In the genomic region with DNA sequence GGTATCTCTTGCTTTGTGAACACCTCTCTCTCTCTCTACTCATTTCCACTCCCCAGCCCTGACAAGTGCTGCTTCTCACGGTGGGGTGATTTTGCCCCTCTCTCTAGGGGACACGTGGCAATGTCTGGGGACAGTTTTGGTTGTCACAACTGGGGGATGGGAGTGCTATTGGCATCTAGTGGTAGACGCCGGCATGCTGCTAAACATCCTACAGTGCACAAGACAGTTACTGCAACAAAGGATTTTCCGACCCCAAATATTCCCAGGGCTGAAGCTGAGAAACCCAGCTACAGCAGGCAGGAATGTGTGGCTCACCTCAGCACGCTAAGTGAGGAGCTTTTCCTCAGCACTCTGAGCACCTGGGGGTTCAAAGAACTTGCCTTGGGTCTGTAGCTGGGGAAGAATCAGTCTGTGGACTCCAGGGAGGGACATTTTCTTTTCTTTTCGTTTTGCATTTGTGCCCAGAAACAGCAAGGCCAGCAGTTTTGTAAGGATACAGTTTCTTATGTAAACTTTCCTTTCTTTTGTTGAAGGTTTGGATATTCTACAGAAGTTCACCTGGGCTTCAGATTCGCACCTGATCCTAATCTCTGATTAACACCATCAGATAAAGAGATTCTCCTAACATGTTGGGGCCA, we compare ENCODE assay signal across 19 cellular contexts.
DNase-seq lines count a peak whose midpoint lies in the region; ATAC-seq and TF ChIP-seq lines count a peak whose summit lies in the region.
"Had no signal": no experiment of that assay in that cellular context is flagged by ENCODE, and none has a peak within 500 bp of the region (broad histone marks: within the 10 kb centered on the region; RNA-seq: fewer than 3 reads in every experiment).

No MANE protein-coding gene starts in this region.

- H3F3A ChIP-seq in MM.1S (ENCODE audit: insufficient read depth, low read length), result no peaks in the 10 kb centered on the region
- peaks cover 3% of the 10 kb centered on the region for H3F3A ChIP-seq in neural cell (ENCODE audit: insufficient read depth, low read length, poor library complexity, severe bottlenecking)

- POLR2A ChIA-PET in WTC11 (lab: Charles Lee), result no interaction called here
- POLR2A ChIA-PET in CD4-positive, alpha-beta T cell (lab: Charles Lee), result no interaction called here

- intact Hi-C loops in CD4-positive, alpha-beta T cell (cut with DNase I, micrococcal nuclease), result no loop called here

- H3K4me1 Mint-ChIP-seq in activated T-cell treated with anti-CD3 and anti-CD28 coated beads, Interleukin-2, amount 50 U/mL, for 72 hours (ENCODE audit: low read depth), result no peaks in the 10 kb centered on the region
- H3K4me1 Mint-ChIP-seq in WTC11, result peaks cover 7% of the 10 kb centered on the region
- no peaks in the 10 kb centered on the region for H3K4me1 Mint-ChIP-seq in CD4-positive, alpha-beta T cell (ENCODE audit: low read depth)

- H3K4me2 ChIP-seq in MM.1S (ENCODE audit: low read depth, low read length) (no peak overlapping the region), neural cell (ENCODE audit: low read length) (no peak overlapping the region)

- H3K9me3 Mint-ChIP-seq in activated T-cell treated with anti-CD3 and anti-CD28 coated beads, Interleukin-2, amount 50 U/mL, for 72 hours, result no peaks in the 10 kb centered on the region
- peaks cover 9% of the 10 kb centered on the region for H3K9me3 Mint-ChIP-seq in WTC11
- H3K9me3 Mint-ChIP-seq in CD4-positive, alpha-beta T cell, result no peaks in the 10 kb centered on the region

- no peaks in the 10 kb centered on the region for H3K4me1 ChIP-seq in MM.1S (ENCODE audit: low read length)
- H3K4me1 ChIP-seq: BE2C, SJSA1 had no signal

- H3K27me3 ChIP-seq in MM.1S (replicated peaks; ENCODE audit: insufficient read depth, low read length) (no peaks in the 10 kb centered on the region), neural cell (ENCODE audit: insufficient read depth, low read depth, low read length) (no peaks in the 10 kb centered on the region)
- H3K27me3 ChIP-seq in CD4-positive, alpha-beta T cell (ENCODE audit: control insufficient read depth, insufficient read depth, low read length), result no peaks in the 10 kb centered on the region
- H3K27me3 ChIP-seq: BE2C, SJSA1 had no signal

- H3K9ac ChIP-seq in MM.1S (ENCODE audit: low read length) (no peak overlapping the region), neural cell (ENCODE audit: low read length) (no peak overlapping the region)

- no peaks in the 10 kb centered on the region for H3K79me2 ChIP-seq in MM.1S (ENCODE audit: low read length)
- no peaks in the 10 kb centered on the region for H3K79me2 ChIP-seq in neural cell (replicated peaks; ENCODE audit: insufficient read depth, low read length)

- peak; percentile 45 to 50 for ATAC-seq in activated T-cell treated with anti-CD3 and anti-CD28 coated beads, Interleukin-2, amount 50 U/mL, for 72 hours (replicated peaks in 1 of 2)
- ATAC-seq in WTC11, result peak; percentile 30; the same call in 1 of the 2 replicates
- ATAC-seq in CD4-positive, alpha-beta T cell (ENCODE audit: poor library complexity), result no peak

- no peaks in the 10 kb centered on the region for H3K36me3 Mint-ChIP-seq in activated T-cell treated with anti-CD3 and anti-CD28 coated beads, Interleukin-2, amount 50 U/mL, for 72 hours (ENCODE audit: insufficient read depth in 2 of 2)
- peaks cover 3% of the 10 kb centered on the region; the same call in 1 of the 2 replicates for H3K36me3 Mint-ChIP-seq in WTC11
- H3K36me3 Mint-ChIP-seq in CD4-positive, alpha-beta T cell (ENCODE audit: low read depth), result no peaks in the 10 kb centered on the region

- no peak for TF ChIP-seq RAD21 in neural cell (conservative IDR thresholded peaks at IDR 0.05)

- peak; percentile 1 to 2 for DNase-seq in activated T-cell treated with anti-CD3 and anti-CD28 coated beads, Interleukin-2, amount 50 U/mL, for 72 hours
- no peak for DNase-seq in activated T-cell treated with anti-CD3 and anti-CD28 coated beads, Interleukin-2, amount 50 U/mL, for 48 hours
- DNase-seq in MM.1S (no peak), WTC11 (ENCODE audit: low spot score) (no peak), GM03348 (ENCODE audit: low spot score) (no peak), COLO668 (lab: John Stamatoyannopoulos, UW; ENCODE audit: unreplicated experiment) (no peak)
- no peak for DNase-seq in CD4-positive, alpha-beta T cell
- DNase-seq: ACHN, BE2C, DMS153, EL, HCEC 1CT, Karpas-422, NCI-H1105 treated with DMSO at 0.1 percent for 48 hours, NCI-H2029, NCI-H226 had no signal

- H3K27ac Mint-ChIP-seq in activated T-cell treated with anti-CD3 and anti-CD28 coated beads, Interleukin-2, amount 50 U/mL, for 72 hours, result no peak overlapping the region
- peak overlapping the region; percentile 16; the same call in 1 of the 2 replicates for H3K27ac Mint-ChIP-seq in WTC11
- no peak overlapping the region for H3K27ac Mint-ChIP-seq in CD4-positive, alpha-beta T cell

- no peak for TF ChIP-seq EP300 in neural cell (conservative IDR thresholded peaks at IDR 0.05; ENCODE audit: poor library complexity, severe bottlenecking)

- H3K36me3 ChIP-seq in MM.1S (replicated peaks; ENCODE audit: insufficient read depth, low read length) (no peaks in the 10 kb centered on the region), neural cell (ENCODE audit: insufficient read depth, low read length) (no peaks in the 10 kb centered on the region)
- H3K36me3 ChIP-seq: BE2C, SJSA1 had no signal

- H3K27ac ChIP-seq in MM.1S (ENCODE audit: low read length) (no peak overlapping the region), neural cell (ENCODE audit: low read length) (peak overlapping the region; percentile 49)
- no peak overlapping the region for H3K27ac ChIP-seq in CD4-positive, alpha-beta T cell (ENCODE audit: low read depth, low read length)
- H3K27ac ChIP-seq: RWPE1, SJSA1 had no signal

- no peak overlapping the region for H3K4me3 Mint-ChIP-seq in activated T-cell treated with anti-CD3 and anti-CD28 coated beads, Interleukin-2, amount 50 U/mL, for 72 hours
- no peak overlapping the region for H3K4me3 Mint-ChIP-seq in WTC11
- H3K4me3 Mint-ChIP-seq in CD4-positive, alpha-beta T cell, result no peak overlapping the region

- CTCF ChIA-PET in WTC11 (lab: Charles Lee), result interaction anchor here (1.1 kb wide), 1 partner anchor 247 kb away, joined by 4 read pairs; the partner anchor contains the start of gene ZFP64
- CTCF ChIA-PET in CD4-positive, alpha-beta T cell (lab: Charles Lee), result no interaction called here

- TF ChIP-seq CTCF in MM.1S (IDR thresholded peaks at IDR 0.05; ENCODE audit: low read length) (peak; percentile 17; the same call in 1 of the 2 replicates), WTC11 (IDR thresholded peaks at IDR 0.05) (no peak), neural cell (IDR thresholded peaks at IDR 0.05; ENCODE audit: poor library complexity, severe bottlenecking) (no peak)
- TF ChIP-seq CTCF in CD4-positive, alpha-beta T cell (IDR thresholded peaks at IDR 0.05), result no peak

- H4K20me1 ChIP-seq in MM.1S (ENCODE audit: insufficient read depth, low read length) (no peaks in the 10 kb centered on the region), neural cell (ENCODE audit: insufficient read depth) (no peaks in the 10 kb centered on the region)

- H3K9me3 ChIP-seq in MM.1S (replicated peaks; ENCODE audit: insufficient read depth, low read length) (no peaks in the 10 kb centered on the region), neural cell (ENCODE audit: low read length) (no peaks in the 10 kb centered on the region)
- no peaks in the 10 kb centered on the region for H3K9me3 ChIP-seq in CD4-positive, alpha-beta T cell (ENCODE audit: control insufficient read depth, low read length)
- H3K9me3 ChIP-seq: BE2C, SJSA1 had no signal

- H3K27me3 Mint-ChIP-seq in activated T-cell treated with anti-CD3 and anti-CD28 coated beads, Interleukin-2, amount 50 U/mL, for 72 hours (ENCODE audit: low read depth), result no peaks in the 10 kb centered on the region
- H3K27me3 Mint-ChIP-seq in WTC11 (ENCODE audit: low read depth), result no peaks in the 10 kb centered on the region
- peaks cover 5% of the 10 kb centered on the region for H3K27me3 Mint-ChIP-seq in CD4-positive, alpha-beta T cell

- H3K4me3 ChIP-seq in MM.1S (ENCODE audit: low read length) (no peak overlapping the region), neural cell (ENCODE audit: low read length) (no peak overlapping the region)
- H3K4me3 ChIP-seq: SJSA1 had no signal

- 0 out of 2 replicates have a peak overlapping the region, but pooled peaks have one; percentile 17 for H2AFZ ChIP-seq in MM.1S (ENCODE audit: low read length)
- no peak overlapping the region for H2AFZ ChIP-seq in neural cell (ENCODE audit: low read depth, low read length)

- H3K9me2 ChIP-seq in MM.1S (replicated peaks; ENCODE audit: insufficient read depth, low read length) (no peaks in the 10 kb centered on the region), neural cell (ENCODE audit: insufficient read depth, low read length) (no peaks in the 10 kb centered on the region)

TF ChIP-seq in WTC11, 78 proteins besides CTCF, POLR2A, EP300 and RAD21 (continues in another document):
- TF ChIP-seq CREB1 (CRISPR knock-in tag; IDR thresholded peaks at IDR 0.05) (no peak), GABPB1 (CRISPR knock-in tag; IDR thresholded peaks at IDR 0.05) (no peak), JUN (CRISPR knock-in tag; IDR thresholded peaks at IDR 0.05) (no peak), ZNF423 (CRISPR knock-in tag; IDR thresholded peaks at IDR 0.05) (no peak), MAX (CRISPR knock-in tag; IDR thresholded peaks at IDR 0.05) (no peak)

TF ChIP-seq in neural cell, 6 proteins besides CTCF, POLR2A, EP300 and RAD21:
- TF ChIP-seq SMC3 (conservative IDR thresholded peaks at IDR 0.05; ENCODE audit: poor library complexity), result no peak
- TF ChIP-seq POLR2AphosphoS5 (IDR thresholded peaks at IDR 0.05), result no peak
- no peak for TF ChIP-seq MXI1 (conservative IDR thresholded peaks at IDR 0.05; ENCODE audit: poor library complexity, severe bottlenecking)
- TF ChIP-seq TAF1 (IDR thresholded peaks at IDR 0.05; ENCODE audit: low read depth), result no peak
- TF ChIP-seq EZH2 (IDR thresholded peaks at IDR 0.05; ENCODE audit: borderline replicate concordance, insufficient read depth, low read length, poor library complexity, severe bottlenecking), result no peak
TF ChIP-seq in neural cell: peak in this region for 0.

Comparison
In these comparisons a context has a peak if more than half of its experiments do, and no peak if none do; other contexts are left out.
1. DNase-seq: peak in activated T-cell treated with anti-CD3 and anti-CD28 coated beads, Interleukin-2, amount 50 U/mL, for 72 hours (2 of 2); none in activated T-cell treated with anti-CD3 and anti-CD28 coated beads, Interleukin-2, amount 50 U/mL, for 48 hours (0 of 2), MM.1S (single experiment), WTC11 (single experiment), GM03348 (single experiment), COLO668 (single experiment) and CD4-positive, alpha-beta T cell (0 of 10).